ENCODE assay signal across 1 cellular context in the genomic region with DNA sequence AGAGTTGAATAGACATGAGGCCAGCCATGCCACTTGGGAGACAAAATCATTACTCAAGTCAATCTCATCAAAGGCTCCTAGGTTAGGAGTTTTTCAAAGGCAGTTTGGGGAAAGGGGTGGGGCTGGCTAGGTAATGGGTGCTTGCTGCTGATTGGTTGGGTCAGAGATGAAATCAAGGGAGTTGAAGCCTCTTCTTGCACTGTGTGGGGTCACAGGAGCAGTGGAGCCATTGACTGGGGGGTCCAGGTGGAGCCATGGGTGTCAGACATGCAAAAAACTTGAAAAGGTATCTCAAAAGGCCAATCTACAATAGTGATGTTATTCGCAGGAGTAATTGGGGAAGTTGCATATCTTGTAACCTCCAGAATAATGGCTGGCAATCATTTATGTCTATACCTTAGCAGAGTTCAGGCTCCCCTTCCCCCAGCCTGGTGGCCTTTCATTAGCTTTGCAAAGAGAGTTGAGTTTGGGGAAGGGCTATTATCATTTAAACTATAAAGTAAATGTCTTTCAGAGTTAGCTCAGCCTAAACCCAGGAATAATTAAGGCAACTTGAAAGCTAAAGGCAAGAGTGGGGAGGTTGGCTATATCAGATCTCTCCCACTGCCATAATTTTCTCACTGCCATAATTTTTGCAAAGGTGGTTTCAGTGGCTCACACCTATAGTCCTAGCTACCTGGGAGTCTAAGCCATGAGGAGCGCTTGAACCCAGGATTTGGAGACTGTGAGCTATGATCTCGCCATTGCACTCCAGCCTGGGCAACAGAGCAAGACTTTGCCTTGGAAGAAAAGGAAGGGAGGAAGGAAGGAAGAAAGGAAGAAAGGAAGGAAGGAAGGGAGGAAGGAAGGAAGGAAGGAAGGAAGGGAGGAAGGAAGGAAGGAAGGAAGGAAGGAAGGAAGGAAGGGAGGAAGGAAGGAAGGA.
TF ChIP-seq lines count a peak whose summit lies in the region.

No MANE protein-coding gene starts in this region.

TF ChIP-seq in GM23338, 12 proteins besides CTCF, POLR2A, EP300 and RAD21 (continued from another document):
- TF ChIP-seq, protein P1, sequence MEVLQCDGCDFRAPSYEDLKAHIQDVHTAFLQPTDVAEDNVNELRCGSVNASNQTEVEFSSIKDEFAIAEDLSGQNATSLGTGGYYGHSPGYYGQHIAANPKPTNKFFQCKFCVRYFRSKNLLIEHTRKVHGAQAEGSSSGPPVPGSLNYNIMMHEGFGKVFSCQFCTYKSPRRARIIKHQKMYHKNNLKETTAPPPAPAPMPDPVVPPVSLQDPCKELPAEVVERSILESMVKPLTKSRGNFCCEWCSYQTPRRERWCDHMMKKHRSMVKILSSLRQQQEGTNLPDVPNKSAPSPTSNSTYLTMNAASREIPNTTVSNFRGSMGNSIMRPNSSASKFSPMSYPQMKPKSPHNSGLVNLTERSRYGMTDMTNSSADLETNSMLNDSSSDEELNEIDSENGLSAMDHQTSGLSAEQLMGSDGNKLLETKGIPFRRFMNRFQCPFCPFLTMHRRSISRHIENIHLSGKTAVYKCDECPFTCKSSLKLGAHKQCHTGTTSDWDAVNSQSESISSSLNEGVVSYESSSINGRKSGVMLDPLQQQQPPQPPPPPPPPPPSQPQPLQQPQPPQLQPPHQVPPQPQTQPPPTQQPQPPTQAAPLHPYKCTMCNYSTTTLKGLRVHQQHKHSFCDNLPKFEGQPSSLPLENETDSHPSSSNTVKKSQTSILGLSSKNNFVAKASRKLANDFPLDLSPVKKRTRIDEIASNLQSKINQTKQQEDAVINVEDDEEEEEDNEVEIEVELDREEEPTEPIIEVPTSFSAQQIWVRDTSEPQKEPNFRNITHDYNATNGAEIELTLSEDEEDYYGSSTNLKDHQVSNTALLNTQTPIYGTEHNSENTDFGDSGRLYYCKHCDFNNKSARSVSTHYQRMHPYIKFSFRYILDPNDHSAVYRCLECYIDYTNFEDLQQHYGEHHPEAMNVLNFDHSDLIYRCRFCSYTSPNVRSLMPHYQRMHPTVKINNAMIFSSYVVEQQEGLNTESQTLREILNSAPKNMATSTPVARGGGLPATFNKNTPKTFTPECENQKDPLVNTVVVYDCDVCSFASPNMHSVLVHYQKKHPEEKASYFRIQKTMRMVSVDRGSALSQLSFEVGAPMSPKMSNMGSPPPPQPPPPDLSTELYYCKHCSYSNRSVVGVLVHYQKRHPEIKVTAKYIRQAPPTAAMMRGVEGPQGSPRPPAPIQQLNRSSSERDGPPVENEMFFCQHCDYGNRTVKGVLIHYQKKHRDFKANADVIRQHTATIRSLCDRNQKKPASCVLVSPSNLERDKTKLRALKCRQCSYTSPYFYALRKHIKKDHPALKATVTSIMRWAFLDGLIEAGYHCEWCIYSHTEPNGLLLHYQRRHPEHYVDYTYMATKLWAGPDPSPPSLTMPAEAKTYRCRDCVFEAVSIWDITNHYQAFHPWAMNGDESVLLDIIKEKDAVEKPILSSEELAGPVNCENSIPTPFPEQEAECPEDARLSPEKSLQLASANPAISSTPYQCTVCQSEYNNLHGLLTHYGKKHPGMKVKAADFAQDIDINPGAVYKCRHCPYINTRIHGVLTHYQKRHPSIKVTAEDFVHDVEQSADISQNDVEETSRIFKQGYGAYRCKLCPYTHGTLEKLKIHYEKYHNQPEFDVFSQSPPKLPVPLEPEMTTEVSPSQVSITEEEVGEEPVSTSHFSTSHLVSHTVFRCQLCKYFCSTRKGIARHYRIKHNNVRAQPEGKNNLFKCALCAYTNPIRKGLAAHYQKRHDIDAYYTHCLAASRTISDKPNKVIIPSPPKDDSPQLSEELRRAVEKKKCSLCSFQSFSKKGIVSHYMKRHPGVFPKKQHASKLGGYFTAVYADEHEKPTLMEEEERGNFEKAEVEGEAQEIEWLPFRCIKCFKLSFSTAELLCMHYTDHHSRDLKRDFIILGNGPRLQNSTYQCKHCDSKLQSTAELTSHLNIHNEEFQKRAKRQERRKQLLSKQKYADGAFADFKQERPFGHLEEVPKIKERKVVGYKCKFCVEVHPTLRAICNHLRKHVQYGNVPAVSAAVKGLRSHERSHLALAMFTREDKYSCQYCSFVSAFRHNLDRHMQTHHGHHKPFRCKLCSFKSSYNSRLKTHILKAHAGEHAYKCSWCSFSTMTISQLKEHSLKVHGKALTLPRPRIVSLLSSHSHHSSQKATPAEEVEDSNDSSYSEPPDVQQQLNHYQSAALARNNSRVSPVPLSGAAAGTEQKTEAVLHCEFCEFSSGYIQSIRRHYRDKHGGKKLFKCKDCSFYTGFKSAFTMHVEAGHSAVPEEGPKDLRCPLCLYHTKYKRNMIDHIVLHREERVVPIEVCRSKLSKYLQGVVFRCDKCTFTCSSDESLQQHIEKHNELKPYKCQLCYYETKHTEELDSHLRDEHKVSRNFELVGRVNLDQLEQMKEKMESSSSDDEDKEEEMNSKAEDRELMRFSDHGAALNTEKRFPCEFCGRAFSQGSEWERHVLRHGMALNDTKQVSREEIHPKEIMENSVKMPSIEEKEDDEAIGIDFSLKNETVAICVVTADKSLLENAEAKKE (CRISPR knock-in tag; IDR thresholded peaks at IDR 0.05): no peak
- TF ChIP-seq NANOG (IDR thresholded peaks at IDR 0.05; ENCODE audit: borderline replicate concordance): no peak
- no peak for TF ChIP-seq ZNF331 (CRISPR knock-in tag; IDR thresholded peaks at IDR 0.05; ENCODE audit: low read depth)
- TF ChIP-seq, protein P2, sequence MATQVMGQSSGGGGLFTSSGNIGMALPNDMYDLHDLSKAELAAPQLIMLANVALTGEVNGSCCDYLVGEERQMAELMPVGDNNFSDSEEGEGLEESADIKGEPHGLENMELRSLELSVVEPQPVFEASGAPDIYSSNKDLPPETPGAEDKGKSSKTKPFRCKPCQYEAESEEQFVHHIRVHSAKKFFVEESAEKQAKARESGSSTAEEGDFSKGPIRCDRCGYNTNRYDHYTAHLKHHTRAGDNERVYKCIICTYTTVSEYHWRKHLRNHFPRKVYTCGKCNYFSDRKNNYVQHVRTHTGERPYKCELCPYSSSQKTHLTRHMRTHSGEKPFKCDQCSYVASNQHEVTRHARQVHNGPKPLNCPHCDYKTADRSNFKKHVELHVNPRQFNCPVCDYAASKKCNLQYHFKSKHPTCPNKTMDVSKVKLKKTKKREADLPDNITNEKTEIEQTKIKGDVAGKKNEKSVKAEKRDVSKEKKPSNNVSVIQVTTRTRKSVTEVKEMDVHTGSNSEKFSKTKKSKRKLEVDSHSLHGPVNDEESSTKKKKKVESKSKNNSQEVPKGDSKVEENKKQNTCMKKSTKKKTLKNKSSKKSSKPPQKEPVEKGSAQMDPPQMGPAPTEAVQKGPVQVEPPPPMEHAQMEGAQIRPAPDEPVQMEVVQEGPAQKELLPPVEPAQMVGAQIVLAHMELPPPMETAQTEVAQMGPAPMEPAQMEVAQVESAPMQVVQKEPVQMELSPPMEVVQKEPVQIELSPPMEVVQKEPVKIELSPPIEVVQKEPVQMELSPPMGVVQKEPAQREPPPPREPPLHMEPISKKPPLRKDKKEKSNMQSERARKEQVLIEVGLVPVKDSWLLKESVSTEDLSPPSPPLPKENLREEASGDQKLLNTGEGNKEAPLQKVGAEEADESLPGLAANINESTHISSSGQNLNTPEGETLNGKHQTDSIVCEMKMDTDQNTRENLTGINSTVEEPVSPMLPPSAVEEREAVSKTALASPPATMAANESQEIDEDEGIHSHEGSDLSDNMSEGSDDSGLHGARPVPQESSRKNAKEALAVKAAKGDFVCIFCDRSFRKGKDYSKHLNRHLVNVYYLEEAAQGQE (IDR thresholded peaks at IDR 0.05; ENCODE audit: unreplicated experiment): no peak
- TF ChIP-seq CREB1 (CRISPR knock-in tag; IDR thresholded peaks at IDR 0.05; ENCODE audit: low read depth): no peak
- no peak for TF ChIP-seq STAT1 (IDR thresholded peaks at IDR 0.05; ENCODE audit: unreplicated experiment)
